ENCODE assay signal across 8 cellular contexts in the genomic region with DNA sequence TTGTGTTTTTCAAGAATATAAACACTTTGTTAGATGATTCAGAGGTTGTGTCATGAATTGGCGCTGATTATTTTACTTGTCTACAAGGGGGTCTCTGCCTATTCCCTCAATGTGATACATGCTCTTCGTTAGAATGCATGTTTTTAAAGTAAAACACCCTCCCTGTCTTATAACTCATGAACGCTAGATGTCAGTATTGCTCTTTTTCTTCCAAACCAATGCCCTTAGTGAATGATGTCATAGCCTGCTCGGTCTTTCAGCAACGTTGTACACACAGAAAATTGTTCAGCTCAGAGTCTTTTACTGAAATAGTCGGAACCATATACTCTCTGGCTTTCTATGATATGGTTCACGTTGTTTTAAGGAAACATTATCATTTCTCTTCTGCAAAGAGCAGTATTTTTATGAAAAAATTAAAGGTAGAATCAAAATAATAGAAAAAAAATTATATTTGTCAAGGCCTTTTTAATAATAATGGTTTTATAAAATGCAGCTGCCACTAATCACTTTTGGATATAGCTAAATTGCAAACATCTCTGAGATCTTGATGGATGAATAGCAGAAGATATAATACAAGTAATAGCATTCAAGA.
DNase-seq lines count a peak whose midpoint lies in the region; ATAC-seq lines count a peak whose summit lies in the region.

No MANE protein-coding gene starts in this region.

- DNase-seq in CD1c-positive myeloid dendritic cell (ENCODE audit: extremely low spot score), result peak; percentile 67
- peak; percentile 40 for DNase-seq in NCI-H1105 (lab: John Stamatoyannopoulos, UW)
- peak; percentile 81 for DNase-seq in SKM-1 (lab: John Stamatoyannopoulos, UW; ENCODE audit: unreplicated experiment)
- peak; percentile 59 for DNase-seq in fibroblast of gingiva (ENCODE audit: low read depth)
- DNase-seq in neuronal stem cell (ENCODE audit: low spot score), result peak; percentile 74
- no peak for DNase-seq in effector CD4-positive, alpha-beta T cell

- no peak overlapping the region for H2BK15ac ChIP-seq in neuronal stem cell (ENCODE audit: low read length)

- no peak overlapping the region for H3K4ac ChIP-seq in neuronal stem cell (ENCODE audit: low read length)

- H4K91ac ChIP-seq in neuronal stem cell (ENCODE audit: low read depth, low read length, poor library complexity), result no peak overlapping the region

- no peaks in the 10 kb centered on the region for H3K27me3 ChIP-seq in neuronal stem cell (ENCODE audit: control insufficient read depth in 3 of 3, insufficient read depth in 3 of 3, low read depth in 1 of 3, low read length in 3 of 3)

- no peak overlapping the region for H3K14ac ChIP-seq in neuronal stem cell (ENCODE audit: low read length)

- H3K4me1 ChIP-seq in neuronal stem cell (ENCODE audit: control insufficient read depth in 2 of 2, insufficient read depth in 1 of 2, low read depth in 1 of 2, low read length in 2 of 2), result no peaks in the 10 kb centered on the region

- no peak overlapping the region for H2BK120ac ChIP-seq in neuronal stem cell (ENCODE audit: low read depth, low read length)

- no peak overlapping the region for H3K23ac ChIP-seq in neuronal stem cell (ENCODE audit: low read depth, low read length, poor library complexity)

- no peak overlapping the region for H2BK5ac ChIP-seq in neuronal stem cell (ENCODE audit: low read length)

- H3K9ac ChIP-seq in neuronal stem cell (ENCODE audit: low read depth, low read length, poor library complexity), result no peak overlapping the region

- no CpG with 5 or more reads among the region's 7 CpGs for WGBS in neuronal stem cell (ENCODE audit: extremely low coverage in 2 of 2, insufficient read length in 2 of 2, insufficient replicate concordance in 1 of 2), 2 donors

- H4K8ac ChIP-seq in neuronal stem cell (ENCODE audit: low read depth, low read length), result no peak overlapping the region

- no peaks in the 10 kb centered on the region for H3K9me3 ChIP-seq in neuronal stem cell (replicated peaks in 1 of 2; ENCODE audit: control insufficient read depth in 2 of 2, insufficient read depth in 1 of 2, low read depth in 1 of 2, low read length in 2 of 2)

- H2AFZ ChIP-seq in neuronal stem cell (ENCODE audit: low read length), result no peak overlapping the region

- H2BK12ac ChIP-seq in neuronal stem cell (ENCODE audit: low read length), result no peak overlapping the region

- ATAC-seq in GM18517 (IDR thresholded peaks at IDR 0.05; ENCODE audit: unreplicated experiment) (peak; percentile 99), HG02884 (IDR thresholded peaks at IDR 0.05; ENCODE audit: unreplicated experiment) (peak; percentile 98)

- H2AK5ac ChIP-seq in neuronal stem cell (ENCODE audit: low read depth, low read length), result no peak overlapping the region

- no peak overlapping the region for H3K18ac ChIP-seq in neuronal stem cell (ENCODE audit: low read length)

- H3K27ac ChIP-seq in neuronal stem cell (replicated peaks; ENCODE audit: low read length), result no peak overlapping the region

- no peak overlapping the region for H3K4me3 ChIP-seq in neuronal stem cell (ENCODE audit: low read length in 2 of 2)

- H3K79me1 ChIP-seq in neuronal stem cell (ENCODE audit: low read depth, low read length), result no peaks in the 10 kb centered on the region

- H3K4me2 ChIP-seq in neuronal stem cell (ENCODE audit: insufficient read depth, low read length, poor library complexity, severe bottlenecking), result no peak overlapping the region

- no peaks in the 10 kb centered on the region for H3K36me3 ChIP-seq in neuronal stem cell (replicated peaks in 1 of 2; ENCODE audit: control insufficient read depth in 2 of 2, insufficient read depth in 2 of 2, low read length in 2 of 2)
